Comparison of ENCODE assay signal across 27 cellular contexts in genomic region chr14:33660248-33660647, GRCh38.
"Had no signal": no experiment of that assay in that cellular context is flagged by ENCODE, and none has a peak within 500 bp of the region (broad histone marks: within the 10 kb centered on the region; RNA-seq: fewer than 3 reads in every experiment).

No MANE protein-coding gene starts in this region.

- H3K4me1 Mint-ChIP-seq: activated CD4-positive, alpha-beta memory T cell treated with anti-CD3 and anti-CD28 coated beads, Interleukin-2, amount 10 ng/mL, durations not matched to agents 7 days and 5 days; activated CD4-positive, alpha-beta T cell treated with anti-CD3 and anti-CD28 coated beads, Interleukin-2, amount 10 ng/mL, durations not matched to agents 7 days and 5 days; activated T-helper 17 cell treated with anti-CD3 and anti-CD28 coated beads, Interleukin-2, amount 50 U/mL, for 72 hours; endodermal cell had no signal

- H3K36me3 ChIP-seq: breast epithelium, cardiac muscle cell, colonic mucosa, esophagus muscularis mucosa had no signal

- H3K27ac Mint-ChIP-seq: activated CD4-positive, alpha-beta memory T cell treated with anti-CD3 and anti-CD28 coated beads, Interleukin-2, amount 10 ng/mL, durations not matched to agents 7 days and 5 days; activated CD4-positive, alpha-beta T cell treated with anti-CD3 and anti-CD28 coated beads, Interleukin-2, amount 10 ng/mL, durations not matched to agents 7 days and 5 days; activated naive CD8-positive, alpha-beta T cell; activated T-helper 17 cell treated with anti-CD3 and anti-CD28 coated beads, Interleukin-2, amount 50 U/mL, for 72 hours; endodermal cell had no signal

- ATAC-seq: activated T-cell treated with anti-CD3 and anti-CD28 coated beads, Interleukin-2, amount 50 U/mL, for 4 hours; activated T-helper 17 cell treated with anti-CD3 and anti-CD28 coated beads, Interleukin-2, amount 50 U/mL, for 72 hours had no signal

- H3K4me3 ChIP-seq: breast epithelium, cardiac muscle cell, colonic mucosa, esophagus muscularis mucosa had no signal

- H3K36me3 Mint-ChIP-seq: activated naive CD8-positive, alpha-beta T cell had no signal

- H3K27ac ChIP-seq: breast epithelium, cardiac muscle cell, colonic mucosa, esophagus muscularis mucosa had no signal

- H3K4me3 Mint-ChIP-seq: activated CD4-positive, alpha-beta memory T cell treated with anti-CD3 and anti-CD28 coated beads, Interleukin-2, amount 10 ng/mL, durations not matched to agents 7 days and 5 days; activated CD4-positive, alpha-beta T cell treated with anti-CD3 and anti-CD28 coated beads, Interleukin-2, amount 10 ng/mL, durations not matched to agents 7 days and 5 days; activated naive CD8-positive, alpha-beta T cell; activated T-cell treated with anti-CD3 and anti-CD28 coated beads, Interleukin-2, amount 50 U/mL, for 4 hours; activated T-helper 17 cell treated with anti-CD3 and anti-CD28 coated beads, Interleukin-2, amount 50 U/mL, for 72 hours; brain; endodermal cell had no signal

- H3K9me3 ChIP-seq: colonic mucosa had no signal

- H3K27me3 ChIP-seq: breast epithelium, cardiac muscle cell, colonic mucosa, esophagus muscularis mucosa had no signal

- DNase-seq: activated CD4-positive, alpha-beta memory T cell treated with anti-CD3 and anti-CD28 coated beads, Interleukin-2, amount 10 ng/mL, durations not matched to agents 7 days and 5 days; activated CD4-positive, alpha-beta T cell treated with anti-CD3 and anti-CD28 coated beads for 1 hour; activated CD4-positive, alpha-beta T cell treated with anti-CD3 and anti-CD28 coated beads for 4 hours; activated CD4-positive, alpha-beta T cell treated with anti-CD3 and anti-CD28 coated beads, Interleukin-2, amount 10 ng/mL, durations not matched to agents 7 days and 5 days; activated CD4-positive, alpha-beta T cell treated with anti-CD3 and anti-CD28 coated beads, Interleukin-2, amount 50 U/mL, for 4 hours; activated effector memory CD4-positive, alpha-beta T cell treated with Interleukin-2 at 50 U/mL for 16 hours; activated gamma-delta T cell treated with Interleukin-2 at 50 U/mL for 16 hours; activated naive CD4-positive, alpha-beta T cell treated with anti-CD3 and anti-CD28 coated beads, Interleukin-2, amount 50 U/mL, for 16 hours; activated naive CD4-positive, alpha-beta T cell treated with Interleukin-2 at 50 U/mL for 16 hours; activated T-cell treated with anti-CD3 and anti-CD28 coated beads, Interleukin-2, amount 50 U/mL, for 4 hours; amniotic stem cell; anterior cingulate cortex; central memory CD4-positive, alpha-beta T cell; cerebellar nuclear complex; colonic mucosa; effector CD8-positive, alpha-beta T cell; endodermal cell; erythroblast; foreskin melanocyte; head of caudate nucleus; T-helper 2 cell had no signal

- H3K4me1 ChIP-seq: breast epithelium, colonic mucosa, esophagus muscularis mucosa had no signal

- H3K27me3 Mint-ChIP-seq: activated CD4-positive, alpha-beta memory T cell treated with anti-CD3 and anti-CD28 coated beads, Interleukin-2, amount 10 ng/mL, durations not matched to agents 7 days and 5 days; activated CD4-positive, alpha-beta T cell treated with anti-CD3 and anti-CD28 coated beads, Interleukin-2, amount 10 ng/mL, durations not matched to agents 7 days and 5 days; brain had no signal
